In genomic region chr4:183335369-183335940, GRCh38 we compare ENCODE assay signal across 13 cellular contexts. TPM values are rescaled to one million over a fixed set of nuclear protein-coding genes. Genes with fewer than 3 reads are reported as not detected.
DNase-seq lines count a peak whose midpoint lies in the region; TF ChIP-seq lines count a peak whose summit lies in the region.
"Had no signal": no experiment of that assay in that cellular context is flagged by ENCODE, and none has a peak within 500 bp of the region (broad histone marks: within the 10 kb centered on the region; RNA-seq: fewer than 3 reads in every experiment).

No MANE protein-coding gene starts in this region.

- H2AFZ ChIP-seq in mesenchymal stem cell (ENCODE audit: low read depth, low read length) = no peak overlapping the region

- peak overlapping the region in 1 of 2 experiments; percentile 64 for H3K23ac ChIP-seq in mesenchymal stem cell (ENCODE audit: low read length in 2 of 2)

- H3K36me3 ChIP-seq in brain microvascular endothelial cell (replicated peaks) (no peaks in the 10 kb centered on the region), mesenchymal stem cell (ENCODE audit: control insufficient read depth in 1 of 2, insufficient read depth in 2 of 2, low read depth in 1 of 2, low read length in 2 of 2) (no peaks in the 10 kb centered on the region)

- peaks cover 6% of the 10 kb centered on the region for H3K27me3 Mint-ChIP-seq in activated T-helper 1 cell treated with anti-CD3 and anti-CD28 coated beads, Interleukin-12 subunit alpha, Interleukin-12 subunit beta, Interleukin-2, Interleukin-4 antibody, amounts not matched to agents 30 ng/mL and 10 ng/mL and 1 ng/mL, durations not matched to agents 14 hours and 24 hours and 36 hours (ENCODE audit: insufficient read depth)

- peak overlapping the region; percentile 54 for H4K8ac ChIP-seq in mesenchymal stem cell (ENCODE audit: low read length)

- H3K36me3 Mint-ChIP-seq in activated T-helper 1 cell treated with anti-CD3 and anti-CD28 coated beads, Interleukin-12 subunit alpha, Interleukin-12 subunit beta, Interleukin-2, Interleukin-4 antibody, amounts not matched to agents 30 ng/mL and 10 ng/mL and 1 ng/mL, durations not matched to agents 14 hours and 24 hours and 36 hours (ENCODE audit: low read depth) = no peaks in the 10 kb centered on the region
- H3K36me3 Mint-ChIP-seq: mesothelial cell of epicardium, WTC11 had no signal

- peak overlapping the region; percentile 68 to 94 for H3K18ac ChIP-seq in mesenchymal stem cell (ENCODE audit: low read depth in 1 of 2, low read length in 2 of 2)

- intact Hi-C loops in activated T-helper 1 cell treated with anti-CD3 and anti-CD28 coated beads, Interleukin-12 subunit alpha, Interleukin-12 subunit beta, Interleukin-2, Interleukin-4 antibody, amounts not matched to agents 30 ng/mL and 10 ng/mL and 1 ng/mL, durations not matched to agents 14 hours and 24 hours and 36 hours (cut with micrococcal nuclease) = no loop called here

- WGBS in mesenchymal stem cell = 50% methylated on average over 2 of the region's 3 CpGs

- TF ChIP-seq CTCF in brain microvascular endothelial cell (IDR thresholded peaks at IDR 0.05; ENCODE audit: low read depth, low read length, missing control alignments) = no peak

- peaks cover 7% of the 10 kb centered on the region for H3K4me1 ChIP-seq in mesenchymal stem cell (ENCODE audit: control insufficient read depth, insufficient read depth, low read depth, low read length)

- no peaks in the 10 kb centered on the region for H3K79me1 ChIP-seq in mesenchymal stem cell (replicated peaks; ENCODE audit: low read length, poor library complexity, severe bottlenecking)

- no peak overlapping the region for H3K4me3 Mint-ChIP-seq in activated T-helper 1 cell treated with anti-CD3 and anti-CD28 coated beads, Interleukin-12 subunit alpha, Interleukin-12 subunit beta, Interleukin-2, Interleukin-4 antibody, amounts not matched to agents 30 ng/mL and 10 ng/mL and 1 ng/mL, durations not matched to agents 14 hours and 24 hours and 36 hours
- H3K4me3 Mint-ChIP-seq: H9, mesothelial cell of epicardium, WTC11 had no signal

- no peaks in the 10 kb centered on the region for H3K27me3 ChIP-seq in brain microvascular endothelial cell (replicated peaks)
- H3K27me3 ChIP-seq in mesenchymal stem cell (ENCODE audit: control insufficient read depth in 1 of 2, insufficient read depth in 1 of 2, low read length in 2 of 2) = no peaks in the 10 kb centered on the region

- H3K14ac ChIP-seq in mesenchymal stem cell (ENCODE audit: low read length in 2 of 2) = peak overlapping the region in 1 of 2 experiments; percentile 83

- DNase-seq in AG20443 (ENCODE audit: low spot score) = peak; percentile 65
- peak; percentile 12 for DNase-seq in KBM-7
- peak; percentile 78 for DNase-seq in brain microvascular endothelial cell
- DNase-seq in mesenchymal stem cell = peak; percentile 91
- no peak for DNase-seq in stimulated activated CD8-positive, alpha-beta memory T cell treated with anti-CD3 and anti-CD28 coated beads, Interleukin-4, amount 100 ng/mL, for 48 hours
- no peak for DNase-seq in stimulated activated CD4-positive, alpha-beta T cell treated with anti-CD3 and anti-CD28 coated beads, Interleukin-4, amount 100 ng/mL, for 4 hours
- DNase-seq in activated T-helper 1 cell treated with anti-CD3 and anti-CD28 coated beads, Interleukin-12 subunit alpha, Interleukin-12 subunit beta, Interleukin-2, Interleukin-4 antibody, amounts not matched to agents 30 ng/mL and 10 ng/mL and 1 ng/mL, durations not matched to agents 14 hours and 24 hours and 36 hours (ENCODE audit: low spot score) = no peak
- DNase-seq in central memory CD4-positive, alpha-beta T cell = no peak
- DNase-seq: cerebellar nuclear complex, H9, NCI-H187 had no signal

- H3K4me3 ChIP-seq in brain microvascular endothelial cell (ENCODE audit: low read depth, low read length) = no peak overlapping the region
- no peak overlapping the region for H3K4me3 ChIP-seq in mesenchymal stem cell (ENCODE audit: insufficient read depth in 1 of 2, low read depth in 1 of 2, low read length in 2 of 2)

- no peak overlapping the region for H3K27ac Mint-ChIP-seq in activated T-helper 1 cell treated with anti-CD3 and anti-CD28 coated beads, Interleukin-12 subunit alpha, Interleukin-12 subunit beta, Interleukin-2, Interleukin-4 antibody, amounts not matched to agents 30 ng/mL and 10 ng/mL and 1 ng/mL, durations not matched to agents 14 hours and 24 hours and 36 hours
- H3K27ac Mint-ChIP-seq: H9, mesothelial cell of epicardium, WTC11 had no signal

- H3K9me3 ChIP-seq in mesenchymal stem cell (ENCODE audit: control insufficient read depth, low read length) = no peaks in the 10 kb centered on the region

- no peaks in the 10 kb centered on the region for H3K9me3 Mint-ChIP-seq in activated T-helper 1 cell treated with anti-CD3 and anti-CD28 coated beads, Interleukin-12 subunit alpha, Interleukin-12 subunit beta, Interleukin-2, Interleukin-4 antibody, amounts not matched to agents 30 ng/mL and 10 ng/mL and 1 ng/mL, durations not matched to agents 14 hours and 24 hours and 36 hours
- H3K9me3 Mint-ChIP-seq: H9, mesothelial cell of epicardium had no signal

- H2BK15ac ChIP-seq in mesenchymal stem cell (ENCODE audit: low read depth, poor library complexity, severe bottlenecking) = peak overlapping the region; percentile 44

- peak overlapping the region; percentile 36 for H4K91ac ChIP-seq in mesenchymal stem cell (ENCODE audit: low read length)

- peak overlapping the region; percentile 51 to 88 for H2BK12ac ChIP-seq in mesenchymal stem cell (ENCODE audit: low read length in 2 of 2)

- H3K4me1 Mint-ChIP-seq in activated T-helper 1 cell treated with anti-CD3 and anti-CD28 coated beads, Interleukin-12 subunit alpha, Interleukin-12 subunit beta, Interleukin-2, Interleukin-4 antibody, amounts not matched to agents 30 ng/mL and 10 ng/mL and 1 ng/mL, durations not matched to agents 14 hours and 24 hours and 36 hours (ENCODE audit: low read depth) = peaks cover 7% of the 10 kb centered on the region
- H3K4me1 Mint-ChIP-seq: mesothelial cell of epicardium had no signal

- in situ Hi-C loops in KBM-7 (cut with MboI; ENCODE audit: low pct_unique_long_range_greater_than_20kb, low sequenced_read_pairs) = no loop called here
- in situ Hi-C loops in brain microvascular endothelial cell (cut with HindIII; ENCODE audit: low pct_ligation_motif_present, low sequenced_read_pairs) = no loop called here

- H3K4ac ChIP-seq in mesenchymal stem cell (ENCODE audit: low read depth in 1 of 2, low read length in 2 of 2) = peak overlapping the region; percentile 29 to 94

- H2BK5ac ChIP-seq in mesenchymal stem cell (ENCODE audit: low read depth, low read length, poor library complexity, severe bottlenecking) = peak overlapping the region; percentile 14

- no peak overlapping the region for H3K9ac ChIP-seq in mesenchymal stem cell (ENCODE audit: low read length)

- peak overlapping the region; percentile 69 for H2BK120ac ChIP-seq in mesenchymal stem cell (ENCODE audit: low read depth, low read length)

- H3K27ac ChIP-seq in brain microvascular endothelial cell (peak overlapping the region; percentile 45), mesenchymal stem cell (ENCODE audit: low read length, poor library complexity, severe bottlenecking) (peak overlapping the region; percentile 81)

- no peak overlapping the region for H3K4me2 ChIP-seq in mesenchymal stem cell (ENCODE audit: low read length, poor library complexity, severe bottlenecking)

- H2AK5ac ChIP-seq in mesenchymal stem cell (ENCODE audit: low read length, severe bottlenecking) = peak overlapping the region; percentile 76

RNA-seq across cellular contexts. Expression of gene CLDN24, which starts 13.2 kb away (rescaled TPM):
- not detected for polyA plus RNA-seq in mesenchymal stem cell (2013, experiment 1 of 2)
- not detected for polyA plus RNA-seq in mesenchymal stem cell (2013, experiment 2 of 2)
- total RNA-seq in activated T-helper 1 cell treated with anti-CD3 and anti-CD28 coated beads, Interleukin-12 subunit alpha, Interleukin-12 subunit beta, Interleukin-2, Interleukin-4 antibody, amounts not matched to agents 30 ng/mL and 10 ng/mL and 1 ng/mL, durations not matched to agents 14 hours and 24 hours and 36 hours = not detected in 2 replicates
- total RNA-seq: H9, mesothelial cell of epicardium, WTC11 had no signal

RNA-seq across cellular contexts. Expression of gene CLDN22, which starts 15.4 kb away (rescaled TPM):
- 0.03 TPM for polyA plus RNA-seq in mesenchymal stem cell (2013, experiment 1 of 2)
- not detected for polyA plus RNA-seq in mesenchymal stem cell (2013, experiment 2 of 2)
- not detected in 2 replicates for total RNA-seq in activated T-helper 1 cell treated with anti-CD3 and anti-CD28 coated beads, Interleukin-12 subunit alpha, Interleukin-12 subunit beta, Interleukin-2, Interleukin-4 antibody, amounts not matched to agents 30 ng/mL and 10 ng/mL and 1 ng/mL, durations not matched to agents 14 hours and 24 hours and 36 hours
- total RNA-seq: H9, mesothelial cell of epicardium, WTC11 had no signal

Comparison
In these comparisons a context has a peak if more than half of its experiments do, and no peak if none do; other contexts are left out.
1. DNase-seq: peak in AG20443 (single experiment), KBM-7 (single experiment), brain microvascular endothelial cell (single experiment) and mesenchymal stem cell (single experiment); none in stimulated activated CD8-positive, alpha-beta memory T cell treated with anti-CD3 and anti-CD28 coated beads, Interleukin-4, amount 100 ng/mL, for 48 hours (single experiment), stimulated activated CD4-positive, alpha-beta T cell treated with anti-CD3 and anti-CD28 coated beads, Interleukin-4, amount 100 ng/mL, for 4 hours (0 of 2), activated T-helper 1 cell treated with anti-CD3 and anti-CD28 coated beads, Interleukin-12 subunit alpha, Interleukin-12 subunit beta, Interleukin-2, Interleukin-4 antibody, amounts not matched to agents 30 ng/mL and 10 ng/mL and 1 ng/mL, durations not matched to agents 14 hours and 24 hours and 36 hours (single experiment) and central memory CD4-positive, alpha-beta T cell (single experiment).